In the genomic region with DNA sequence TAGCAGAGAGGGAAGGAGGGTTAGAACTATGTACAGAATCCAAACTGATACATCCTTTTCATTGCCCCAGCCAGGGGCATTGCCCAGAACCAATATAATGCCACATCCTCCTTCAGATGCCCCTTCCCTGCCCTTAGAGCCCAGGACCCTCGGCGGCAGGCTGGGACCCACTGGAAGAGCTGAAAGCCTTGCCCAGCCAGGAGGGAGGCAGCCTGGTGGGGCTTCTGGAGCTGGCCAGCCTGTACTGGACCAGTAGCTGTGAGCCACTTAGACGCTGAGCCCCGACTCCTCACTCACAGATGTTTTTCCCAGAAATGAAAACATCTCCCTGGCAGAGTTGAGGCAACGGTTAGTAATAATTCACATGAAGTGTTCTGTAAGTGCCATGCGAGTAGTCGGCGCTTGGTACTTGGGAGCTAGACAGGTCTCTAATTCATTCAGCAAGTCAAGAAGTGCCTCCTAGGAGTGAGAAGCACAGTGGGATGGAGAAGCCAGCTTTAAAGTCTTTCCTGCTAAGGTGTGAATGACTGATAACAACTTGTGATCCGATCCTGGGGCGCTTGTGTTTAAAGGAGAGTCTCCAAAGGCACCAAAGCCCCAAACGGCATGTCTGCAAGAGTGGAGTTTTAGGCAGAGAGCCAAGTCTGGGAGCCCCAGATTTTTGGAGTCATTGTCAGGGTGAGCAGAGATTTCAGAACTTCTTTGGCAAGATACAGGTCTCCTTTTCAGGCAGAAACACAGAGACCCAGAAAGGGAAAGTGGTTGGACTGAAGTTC, we compare ENCODE assay signal across 13 cellular contexts. TPM values are rescaled to one million over a fixed set of nuclear protein-coding genes. Genes with fewer than 3 reads are reported as not detected.
A peak's percentile ranks its signal among the peaks of the same experiment; 100 is the strongest.
DNase-seq lines count a peak whose midpoint lies in the region; ATAC-seq and TF ChIP-seq lines count a peak whose summit lies in the region.
"Had no signal": no experiment of that assay in that cellular context is flagged by ENCODE, and none has a peak within 500 bp of the region (broad histone marks: within the 10 kb centered on the region; RNA-seq: fewer than 3 reads in every experiment).

No MANE protein-coding gene starts in this region.

- no peaks in the 10 kb centered on the region for H3K27me3 Mint-ChIP-seq in CD8-positive, alpha-beta T cell (ENCODE audit: low read depth)
- H3K27me3 Mint-ChIP-seq in naive B cell: no peaks in the 10 kb centered on the region

- no peak overlapping the region for H3K4me3 ChIP-seq in AG04450 (ENCODE audit: low read depth, low read length)
- no peak overlapping the region for H3K4me3 ChIP-seq in CD8-positive, alpha-beta T cell (ENCODE audit: low read depth, low read length)
- H3K4me3 ChIP-seq: dorsolateral prefrontal cortex had no signal

- H3K36me3 ChIP-seq in CD8-positive, alpha-beta T cell (ENCODE audit: insufficient read depth, low read length): peaks cover 57% of the 10 kb centered on the region

- no peak for TF ChIP-seq CTCF in AG04450 (IDR thresholded peaks at IDR 0.05; ENCODE audit: low read depth, low read length)
- TF ChIP-seq CTCF in CD8-positive, alpha-beta T cell (IDR thresholded peaks at IDR 0.05): no peak

- DNase-seq in AG04450 (ENCODE audit: low read depth, low spot score) (no peak), caudate nucleus (lab: John Stamatoyannopoulos, UW) (no peak), naive B cell (no peak), COR-L47 (lab: John Stamatoyannopoulos, UW) (no peak)
- DNase-seq in CD8-positive, alpha-beta T cell: peak in 1 of 7 experiments; percentile 4
- DNase-seq: amniotic stem cell; dorsolateral prefrontal cortex; glutamatergic neuron; NCI-H524; stimulated activated CD4-positive, alpha-beta T cell treated with anti-CD3 and anti-CD28 coated beads, Interleukin-15, amount 100 ng/mL, for 24 hours had no signal

- no peak for ATAC-seq in CD8-positive, alpha-beta T cell
- no peak for ATAC-seq in naive B cell (ENCODE audit: low read depth in 2 of 2)
- ATAC-seq in SK-N-SH treated with all-trans-retinoic acid at 6 μM for 48 hours: no peak
- ATAC-seq in HG03159 (IDR thresholded peaks at IDR 0.05; ENCODE audit: unreplicated experiment): no peak
- ATAC-seq in HG02588 (IDR thresholded peaks at IDR 0.05; ENCODE audit: unreplicated experiment): no peak

- H3K27ac Mint-ChIP-seq in CD8-positive, alpha-beta T cell: peak overlapping the region; percentile 96
- peak overlapping the region in 4 of 6 donors; percentile 30 to 79 (median 66) for H3K27ac Mint-ChIP-seq in naive B cell

- POLR2A ChIA-PET in AG04450 (lab: Yijun Ruan, JAX): interaction anchor here (0.7 kb wide), 1 partner anchor 45 kb away, joined by 15 read pairs; no protein-coding TSS in a partner anchor
- POLR2A ChIA-PET in CD8-positive, alpha-beta T cell (lab: Charles Lee): interaction anchor here (1.3 to 14.9 kb wide), 3 partner anchors 9 to 40 kb away, joined by 3 to 300 read pairs (median 21); a partner anchor contains a TSS

- no peaks in the 10 kb centered on the region for H3K27me3 ChIP-seq in AG04450 (ENCODE audit: control insufficient read depth, insufficient read depth, low read length)
- no peaks in the 10 kb centered on the region for H3K27me3 ChIP-seq in CD8-positive, alpha-beta T cell (ENCODE audit: insufficient read depth, low read length)
- H3K27me3 ChIP-seq: dorsolateral prefrontal cortex had no signal

- peaks cover 89% of the 10 kb centered on the region for H3K4me1 Mint-ChIP-seq in CD8-positive, alpha-beta T cell (ENCODE audit: low read depth)
- H3K4me1 Mint-ChIP-seq in naive B cell: peaks cover 50 to 56% (median 51%) of the 10 kb centered on the region in 3 donors

- no peaks in the 10 kb centered on the region for H3K9me3 Mint-ChIP-seq in CD8-positive, alpha-beta T cell
- no peaks in the 10 kb centered on the region for H3K9me3 Mint-ChIP-seq in naive B cell

- peak overlapping the region; percentile 40 for H3K4me3 Mint-ChIP-seq in CD8-positive, alpha-beta T cell
- peak overlapping the region in 1 of 8 donors; percentile 39 for H3K4me3 Mint-ChIP-seq in naive B cell

- H3K9me3 ChIP-seq in AG04450 (ENCODE audit: control insufficient read depth, insufficient read depth, low read length): no peaks in the 10 kb centered on the region; the same call in 1 of the 2 replicates
- no peaks in the 10 kb centered on the region for H3K9me3 ChIP-seq in CD8-positive, alpha-beta T cell (ENCODE audit: low read length)

- peaks cover 93% of the 10 kb centered on the region for H3K4me1 ChIP-seq in CD8-positive, alpha-beta T cell (ENCODE audit: insufficient read depth, low read length)

- intact Hi-C loops in CD8-positive, alpha-beta T cell (cut with DNase I, micrococcal nuclease): no loop called here

- H3K36me3 Mint-ChIP-seq in CD8-positive, alpha-beta T cell: peaks cover 86% of the 10 kb centered on the region
- peaks cover 5 to 16% of the 10 kb centered on the region in 2 donors for H3K36me3 Mint-ChIP-seq in naive B cell

- CTCF ChIA-PET in AG04450 (lab: Charles Lee): interaction anchor here (4.4 kb wide), 1 partner anchor 10 kb away, joined by 14 read pairs; a partner anchor contains a TSS
- CTCF ChIA-PET in CD8-positive, alpha-beta T cell (lab: Charles Lee): interaction anchor here (0.7 to 16.6 kb wide), 7 partner anchors 10 to 99 kb away, joined by 3 to 242 read pairs (median 40); a partner anchor contains a TSS

- H3K27ac ChIP-seq in AG04450 (ENCODE audit: low read depth, low read length) (peak overlapping the region; percentile 39), caudate nucleus (ENCODE audit: low read depth, low read length) (peak overlapping the region; percentile 13)
- H3K27ac ChIP-seq in CD8-positive, alpha-beta T cell (ENCODE audit: low read depth, low read length): no peak overlapping the region

TF ChIP-seq in SK-N-SH treated with all-trans-retinoic acid at 6 μM for 48 hours, 23 proteins besides CTCF, POLR2A, EP300 and RAD21:
- no peak for TF ChIP-seq ESRRG (CRISPR knock-in tag; IDR thresholded peaks at IDR 0.05)
- TF ChIP-seq, protein P1, sequence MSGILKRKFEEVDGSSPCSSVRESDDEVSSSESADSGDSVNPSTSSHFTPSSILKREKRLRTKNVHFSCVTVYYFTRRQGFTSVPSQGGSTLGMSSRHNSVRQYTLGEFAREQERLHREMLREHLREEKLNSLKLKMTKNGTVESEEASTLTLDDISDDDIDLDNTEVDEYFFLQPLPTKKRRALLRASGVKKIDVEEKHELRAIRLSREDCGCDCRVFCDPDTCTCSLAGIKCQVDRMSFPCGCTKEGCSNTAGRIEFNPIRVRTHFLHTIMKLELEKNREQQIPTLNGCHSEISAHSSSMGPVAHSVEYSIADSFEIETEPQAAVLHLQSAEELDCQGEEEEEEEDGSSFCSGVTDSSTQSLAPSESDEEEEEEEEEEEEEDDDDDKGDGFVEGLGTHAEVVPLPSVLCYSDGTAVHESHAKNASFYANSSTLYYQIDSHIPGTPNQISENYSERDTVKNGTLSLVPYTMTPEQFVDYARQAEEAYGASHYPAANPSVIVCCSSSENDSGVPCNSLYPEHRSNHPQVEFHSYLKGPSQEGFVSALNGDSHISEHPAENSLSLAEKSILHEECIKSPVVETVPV (CRISPR knock-in tag; IDR thresholded peaks at IDR 0.05): no peak

RNA-seq across cellular contexts. Expression of a gene that starts 9.8 kb away (rescaled TPM):
- polyA plus RNA-seq in AG04450 (2011; rRNA removed) (22.1 and 32.1 TPM in 2 replicates), naive B cell (ENCODE audit: low read depth in 6 of 6) (10 to 100 TPM; 59.8 to 84.3 (median 64.0) TPM)
- polyA minus RNA-seq in AG04450 (2011; rRNA and poly(A)+ RNA removed): 14.1 and 22.3 TPM in 2 replicates
- total RNA-seq in CD8-positive, alpha-beta T cell: 10 to 100 TPM; 57.3 to 61.7 TPM

RNA-seq across cellular contexts. Expression of a gene that starts 44.0 kb away (rescaled TPM):
- 0.01 TPM in 1 of 2 replicates, not detected in the other for polyA plus RNA-seq in AG04450 (2011; rRNA removed)
- polyA minus RNA-seq in AG04450 (2011; rRNA and poly(A)+ RNA removed): not detected in 2 replicates
- under 1 TPM; 0.14 to 0.33 TPM for total RNA-seq in CD8-positive, alpha-beta T cell
- polyA plus RNA-seq in naive B cell (ENCODE audit: low read depth in 6 of 6): not detected
